8 cellular contexts compared by ENCODE assay signal in genomic region chr7:90244565-90244908, GRCh38. TPM values are rescaled to one million over a fixed set of nuclear protein-coding genes. Genes with fewer than 3 reads are reported as not detected.
DNase-seq lines count a peak whose midpoint lies in the region; ATAC-seq and TF ChIP-seq lines count a peak whose summit lies in the region.

No MANE protein-coding gene starts in this region.

- H3K36me3 Mint-ChIP-seq in dendritic cell treated with granulocyte-macrophage colony-stimulating factor and Interleukin-4, amounts not matched to agents 40 ng/mL and 50 ng/mL, for 4 days (ENCODE audit: low read depth): no peaks in the 10 kb centered on the region
- H3K36me3 Mint-ChIP-seq in nephron (ENCODE audit: low read depth): no peaks in the 10 kb centered on the region

- no peak for TF ChIP-seq CTCF in BJ (IDR thresholded peaks at IDR 0.05; ENCODE audit: insufficient read depth, low read depth, low read length)
- no peak for TF ChIP-seq CTCF in nephron (IDR thresholded peaks at IDR 0.05; ENCODE audit: unreplicated experiment in 3 of 3)

- H3K4me1 Mint-ChIP-seq in dendritic cell treated with granulocyte-macrophage colony-stimulating factor and Interleukin-4, amounts not matched to agents 40 ng/mL and 50 ng/mL, for 4 days (ENCODE audit: low read depth): peaks cover 22% of the 10 kb centered on the region
- peaks cover 10% of the 10 kb centered on the region for H3K4me1 Mint-ChIP-seq in nephron

- H3K9me3 ChIP-seq in HUES6 (ENCODE audit: control insufficient read depth, insufficient read depth, low read depth, low read length): no peaks in the 10 kb centered on the region

- H3K27me3 ChIP-seq in BJ (ENCODE audit: control insufficient read depth, insufficient read depth, low read length) (no peaks in the 10 kb centered on the region), HUES6 (ENCODE audit: control insufficient read depth, insufficient read depth, low read length) (peaks cover 32% of the 10 kb centered on the region)

- CTCF ChIA-PET in BJ (lab: Yijun Ruan, JAX): interaction anchor here (0.9 to 1.2 kb wide), 2 partner anchors 16 to 90 kb away, joined by 3 to 6 read pairs; partner anchors contain the start of gene STEAP1

- POLR2A ChIA-PET in BJ (lab: Charles Lee): interaction anchor here (0.6 kb wide), 1 partner anchor 10 kb away, joined by 3 read pairs; no protein-coding TSS in a partner anchor

- DNase-seq in BJ (ENCODE audit: low read depth) (no peak), hepatic stellate cell (ENCODE audit: low spot score) (no peak), DMS114 treated with DMSO at 0.1 percent for 48 hours (lab: John Stamatoyannopoulos, UW; ENCODE audit: unreplicated experiment) (no peak), CD1c-positive myeloid dendritic cell (ENCODE audit: extremely low spot score) (no peak)

- H3K4me3 ChIP-seq in BJ (ENCODE audit: low read depth, low read length) (peak overlapping the region; percentile 64), HUES6 (ENCODE audit: low read depth, low read length) (peak overlapping the region; percentile 81)

- ATAC-seq in GM19324 (IDR thresholded peaks at IDR 0.05; ENCODE audit: low FRiP score, unreplicated experiment): no peak

- H3K9ac ChIP-seq in HUES6 (ENCODE audit: low read length): peak overlapping the region; percentile 20

- intact Hi-C loops in dendritic cell treated with granulocyte-macrophage colony-stimulating factor and Interleukin-4, amounts not matched to agents 40 ng/mL and 50 ng/mL, for 4 days (cut with micrococcal nuclease): no loop called here

- peaks cover 45% of the 10 kb centered on the region for H3K27me3 Mint-ChIP-seq in dendritic cell treated with granulocyte-macrophage colony-stimulating factor and Interleukin-4, amounts not matched to agents 40 ng/mL and 50 ng/mL, for 4 days
- H3K27me3 Mint-ChIP-seq in nephron (ENCODE audit: low read depth): peaks cover 19% of the 10 kb centered on the region

- no peak overlapping the region for H3K27ac ChIP-seq in HUES6 (ENCODE audit: low read depth, low read length)

- peak overlapping the region; percentile 80 for H3K4me3 Mint-ChIP-seq in dendritic cell treated with granulocyte-macrophage colony-stimulating factor and Interleukin-4, amounts not matched to agents 40 ng/mL and 50 ng/mL, for 4 days
- peak overlapping the region; percentile 92 to 94 (median 93) for H3K4me3 Mint-ChIP-seq in nephron

- H3K36me3 ChIP-seq in BJ (ENCODE audit: control insufficient read depth, insufficient read depth, low read length): no peaks in the 10 kb centered on the region
- no peaks in the 10 kb centered on the region for H3K36me3 ChIP-seq in HUES6 (ENCODE audit: control insufficient read depth, insufficient read depth, low read length)

- no peak overlapping the region for H3K27ac Mint-ChIP-seq in dendritic cell treated with granulocyte-macrophage colony-stimulating factor and Interleukin-4, amounts not matched to agents 40 ng/mL and 50 ng/mL, for 4 days
- H3K27ac Mint-ChIP-seq in nephron: peak overlapping the region; percentile 7 to 65 (median 38)

- H3K4me1 ChIP-seq in HUES6 (ENCODE audit: control insufficient read depth, insufficient read depth, low read length): peaks cover 14% of the 10 kb centered on the region

- no peaks in the 10 kb centered on the region for H3K9me3 Mint-ChIP-seq in dendritic cell treated with granulocyte-macrophage colony-stimulating factor and Interleukin-4, amounts not matched to agents 40 ng/mL and 50 ng/mL, for 4 days
- no peaks in the 10 kb centered on the region for H3K9me3 Mint-ChIP-seq in nephron

RNA-seq across cellular contexts. Expression of gene CFAP69, which starts 0.4 kb away (rescaled TPM):
- polyA plus RNA-seq in BJ (2011; rRNA removed): 0.90 and 2.3 TPM in 2 replicates
- polyA minus RNA-seq in BJ (2011; rRNA and poly(A)+ RNA removed): 0.57 and 2.6 TPM in 2 replicates

RNA-seq across cellular contexts. Expression of gene STEAP2, which starts 33.0 kb away (rescaled TPM):
- 2.1 and 5.1 TPM in 2 replicates for polyA plus RNA-seq in BJ (2011; rRNA removed)
- 2.9 and 3.1 TPM in 2 replicates for polyA minus RNA-seq in BJ (2011; rRNA and poly(A)+ RNA removed)
